In the genomic region with DNA sequence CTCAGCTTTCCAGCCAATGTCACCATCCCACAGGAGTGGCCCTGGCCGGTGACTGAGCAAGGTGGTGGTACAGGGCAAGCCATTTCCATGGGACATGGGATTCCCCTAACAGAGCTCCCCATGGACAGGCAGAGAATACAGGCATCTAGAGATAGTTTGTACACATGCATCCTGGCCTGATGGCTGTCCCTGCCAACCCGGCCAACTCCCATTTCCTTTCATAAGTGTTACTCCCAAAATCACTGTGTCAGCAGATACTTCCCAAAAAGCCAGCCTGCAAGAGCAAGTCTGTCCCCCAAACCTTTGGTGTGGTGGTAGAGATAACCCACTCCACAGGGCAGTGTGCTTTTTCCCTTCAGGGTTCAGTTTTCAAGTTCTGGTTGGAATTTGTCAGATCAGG, we compare ENCODE assay signal across 24 cellular contexts. TPM values are rescaled to one million over a fixed set of nuclear protein-coding genes. Genes with fewer than 3 reads are reported as not detected.
"Had no signal": no experiment of that assay in that cellular context is flagged by ENCODE, and none has a peak within 500 bp of the region (broad histone marks: within the 10 kb centered on the region; RNA-seq: fewer than 3 reads in every experiment).

No MANE protein-coding gene starts in this region.

- FAIRE-seq: keratinocyte had no signal

- H3K9me3 Mint-ChIP-seq: activated naive CD4-positive, alpha-beta T cell treated with anti-CD3 and anti-CD28 coated beads, Interleukin-2, amount 10 ng/mL, durations not matched to agents 7 days and 5 days; activated naive CD8-positive, alpha-beta T cell treated with anti-CD3 and anti-CD28 coated beads, Interleukin-2, amount 10 ng/mL, durations not matched to agents 7 days and 5 days; natural killer cell; neural progenitor cell had no signal

- H3K27ac Mint-ChIP-seq: activated CD4-positive, alpha-beta T cell treated with anti-CD3 and anti-CD28 coated beads for 36 hours; activated naive CD4-positive, alpha-beta T cell treated with anti-CD3 and anti-CD28 coated beads, Interleukin-2, amount 10 ng/mL, durations not matched to agents 7 days and 5 days; activated naive CD8-positive, alpha-beta T cell treated with anti-CD3 and anti-CD28 coated beads, Interleukin-2, amount 10 ng/mL, durations not matched to agents 7 days and 5 days; brain; natural killer cell had no signal

- H3K4me2 ChIP-seq: neural progenitor cell had no signal

- H3K4me3 Mint-ChIP-seq: activated CD4-positive, alpha-beta T cell treated with anti-CD3 and anti-CD28 coated beads for 36 hours; activated naive CD4-positive, alpha-beta T cell treated with anti-CD3 and anti-CD28 coated beads, Interleukin-2, amount 10 ng/mL, durations not matched to agents 7 days and 5 days; activated naive CD8-positive, alpha-beta T cell treated with anti-CD3 and anti-CD28 coated beads, Interleukin-2, amount 10 ng/mL, durations not matched to agents 7 days and 5 days; brain; natural killer cell; neural progenitor cell had no signal

- H3K9ac ChIP-seq: neural progenitor cell had no signal

- H3K36me3 ChIP-seq: ascending aorta, cardiac muscle cell, neural progenitor cell, right atrium auricular region, tibial nerve, uterus had no signal

- DNase-seq: activated CD4-positive, alpha-beta T cell treated with anti-CD3 and anti-CD28 coated beads for 36 hours; activated CD4-positive, CD25-positive, alpha-beta regulatory T cell; activated gamma-delta T cell; activated naive CD4-positive, alpha-beta T cell treated with anti-CD3 and anti-CD28 coated beads, Interleukin-2, amount 10 ng/mL, durations not matched to agents 7 days and 5 days; activated naive CD8-positive, alpha-beta T cell treated with anti-CD3 and anti-CD28 coated beads, Interleukin-2, amount 10 ng/mL, durations not matched to agents 7 days and 5 days; activated T-cell treated with anti-CD3 and anti-CD28 coated beads, Interleukin-2, amount 50 U/mL, for 1 hour; dorsolateral prefrontal cortex; effector memory CD4-positive, alpha-beta T cell; erythroblast; foreskin fibroblast; hippocampal formation; left cardiac atrium; natural killer cell; stimulated activated CD4-positive, alpha-beta T cell treated with anti-CD3 and anti-CD28 coated beads, Interleukin-2, amount 100 ng/mL, for 48 hours; stimulated activated naive CD4-positive, alpha-beta T cell treated with Interleukin-2 at 50 U/mL for 16 hours; uterus had no signal

- ATAC-seq: activated CD4-positive, alpha-beta T cell treated with anti-CD3 and anti-CD28 coated beads for 36 hours; left cardiac atrium; natural killer cell had no signal

- H3K9me3 ChIP-seq: ascending aorta, right atrium auricular region, tibial nerve, uterus had no signal

- H3K4me1 ChIP-seq: ascending aorta, neural progenitor cell, right atrium auricular region, uterus had no signal

- H2AFZ ChIP-seq: neural progenitor cell had no signal

- H3K27ac ChIP-seq: ascending aorta, cardiac muscle cell, coronary artery, dorsolateral prefrontal cortex, neural progenitor cell, right atrium auricular region, tibial nerve, uterus had no signal

- H3K27me3 Mint-ChIP-seq: activated CD4-positive, alpha-beta T cell treated with anti-CD3 and anti-CD28 coated beads for 36 hours; brain had no signal

- H3K27me3 ChIP-seq: ascending aorta, cardiac muscle cell, dorsolateral prefrontal cortex, neural progenitor cell, right atrium auricular region, tibial nerve, uterus had no signal

- H3K4me3 ChIP-seq: ascending aorta, cardiac muscle cell, coronary artery, dorsolateral prefrontal cortex, neural progenitor cell, right atrium auricular region, tibial nerve, uterus had no signal

- H3K4me1 Mint-ChIP-seq: activated naive CD4-positive, alpha-beta T cell treated with anti-CD3 and anti-CD28 coated beads, Interleukin-2, amount 10 ng/mL, durations not matched to agents 7 days and 5 days; activated naive CD8-positive, alpha-beta T cell treated with anti-CD3 and anti-CD28 coated beads, Interleukin-2, amount 10 ng/mL, durations not matched to agents 7 days and 5 days; natural killer cell had no signal

- H3K36me3 Mint-ChIP-seq: activated naive CD4-positive, alpha-beta T cell treated with anti-CD3 and anti-CD28 coated beads, Interleukin-2, amount 10 ng/mL, durations not matched to agents 7 days and 5 days; activated naive CD8-positive, alpha-beta T cell treated with anti-CD3 and anti-CD28 coated beads, Interleukin-2, amount 10 ng/mL, durations not matched to agents 7 days and 5 days; brain; natural killer cell; neural progenitor cell had no signal

RNA-seq across cellular contexts. Expression of a gene that starts 32.4 kb away (rescaled TPM):
- total RNA-seq: activated naive CD8-positive, alpha-beta T cell treated with anti-CD3 and anti-CD28 coated beads, Interleukin-2, amount 10 ng/mL, durations not matched to agents 7 days and 5 days had no signal
